Comparison of ENCODE assay signal across 9 cellular contexts in genomic region chr7:139523199-139523941, GRCh38.
DNase-seq lines count a peak whose midpoint lies in the region; ATAC-seq and TF ChIP-seq lines count a peak whose summit lies in the region.
"Had no signal": no experiment of that assay in that cellular context is flagged by ENCODE, and none has a peak within 500 bp of the region (broad histone marks: within the 10 kb centered on the region; RNA-seq: fewer than 3 reads in every experiment).

Gene CLEC2L, plus strand, starts transcription at chr7:139523685. Its CDS starts 243 bp downstream, at chr7:139523928.

- H3K4me3 ChIP-seq in foreskin fibroblast (ENCODE audit: low read depth in 1 of 2, low read length in 2 of 2) = no peak within 1 kb of the TSS

- no peak for TF ChIP-seq CTCF in foreskin fibroblast (IDR thresholded peaks at IDR 0.05; ENCODE audit: low read depth, low read length)

- intact Hi-C loops in posterior cingulate gyrus (cut with DNase I) = no loop called here

- ATAC-seq in GM19463 (IDR thresholded peaks at IDR 0.05; ENCODE audit: unreplicated experiment) (no peak), GM21526 (IDR thresholded peaks at IDR 0.05; ENCODE audit: low FRiP score, unreplicated experiment) (no peak), HG02642 (IDR thresholded peaks at IDR 0.05; ENCODE audit: poor library complexity, unreplicated experiment) (no peak), GM18858 (IDR thresholded peaks at IDR 0.05; ENCODE audit: unreplicated experiment) (no peak)

- peak; percentile 23 for DNase-seq in COLO668 (lab: John Stamatoyannopoulos, UW; ENCODE audit: unreplicated experiment)
- DNase-seq in NCI-H69 (lab: John Stamatoyannopoulos, UW) = peak; percentile 62
- DNase-seq in foreskin fibroblast = peak; percentile 6 to 34
- DNase-seq in posterior cingulate gyrus = peak in 8 of 10 donors; percentile 41 to 92 (median 54)
- DNase-seq: transverse colon had no signal
